In genomic region chr10:34811126-34811967, GRCh38 we compare ENCODE assay signal across 1 cellular context.
TF ChIP-seq lines count a peak whose summit lies in the region.

No MANE protein-coding gene starts in this region.

TF ChIP-seq in GM12891, 5 proteins besides CTCF, POLR2A, EP300 and RAD21:
- TF ChIP-seq SPI1 (IDR thresholded peaks at IDR 0.05; ENCODE audit: low read depth, low read length) = no peak
- no peak for TF ChIP-seq POLR2AphosphoS5 (IDR thresholded peaks at IDR 0.05; ENCODE audit: low read depth, low read length)
- no peak for TF ChIP-seq POU2F2 (IDR thresholded peaks at IDR 0.05; ENCODE audit: low read depth, low read length)
- no peak for TF ChIP-seq TAF1 (IDR thresholded peaks at IDR 0.05; ENCODE audit: low read depth, low read length)
- no peak for TF ChIP-seq PAX5 (IDR thresholded peaks at IDR 0.05; ENCODE audit: insufficient read depth, low read length, severe bottlenecking)
